In the genomic region with DNA sequence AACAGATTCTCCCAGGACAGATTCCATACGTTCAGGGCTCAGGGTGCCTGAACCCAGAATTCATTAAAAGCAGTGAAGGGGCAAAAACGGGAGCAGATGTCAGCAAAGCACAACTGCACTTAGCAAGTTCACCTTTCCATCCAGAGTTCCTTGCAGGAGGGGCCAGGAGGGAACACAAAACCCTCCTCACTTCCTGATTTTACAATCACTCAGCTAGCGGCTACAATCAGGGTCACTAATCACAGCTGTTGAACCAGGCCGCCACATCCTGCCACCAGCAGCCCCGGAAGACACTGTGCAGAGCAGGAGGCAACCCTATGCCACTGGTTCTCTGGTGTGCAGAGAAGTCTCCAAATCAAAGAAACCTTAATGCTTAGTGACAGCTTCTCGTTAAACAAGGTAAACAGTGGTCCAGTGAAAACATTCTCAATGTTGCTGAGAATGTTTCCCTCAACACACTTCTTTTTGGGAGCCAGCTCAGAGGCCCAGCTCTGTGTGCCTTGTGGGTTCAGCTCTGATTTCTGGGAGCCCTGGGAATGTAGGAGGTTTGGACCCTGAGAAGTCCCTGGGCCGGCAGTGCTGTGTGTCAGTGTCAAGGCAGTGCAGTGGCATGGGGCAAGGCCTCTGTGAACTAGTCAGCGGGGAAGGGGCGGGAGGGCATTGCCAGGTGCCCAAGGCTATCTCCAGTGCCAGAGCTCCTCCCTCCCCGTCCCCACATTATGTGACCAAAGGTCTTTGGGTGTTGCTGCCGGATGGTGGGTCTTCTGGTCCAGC, we compare ENCODE assay signal across 8 cellular contexts. TPM values are rescaled to one million over a fixed set of nuclear protein-coding genes. Genes with fewer than 3 reads are reported as not detected.
DNase-seq lines count a peak whose midpoint lies in the region; ATAC-seq and TF ChIP-seq lines count a peak whose summit lies in the region.

No MANE protein-coding gene starts in this region.

- POLR2A ChIA-PET in activated CD4-positive, alpha-beta T cell treated with anti-CD3 and anti-CD28 coated beads, Interleukin-2, amount 10 ng/mL, durations not matched to agents 7 days and 5 days (lab: Charles Lee): interaction anchor here (0.6 to 2.3 kb wide), 17 partner anchors 15 to 442 kb away, joined by 3 to 24 read pairs (median 5); a partner anchor contains a TSS

- peak overlapping the region; percentile 81 for H3K4me3 Mint-ChIP-seq in activated CD4-positive, alpha-beta T cell treated with anti-CD3 and anti-CD28 coated beads, Interleukin-2, amount 10 ng/mL, durations not matched to agents 7 days and 5 days
- H3K4me3 Mint-ChIP-seq in endothelial cell (ENCODE audit: unreplicated experiment) (peak overlapping the region; percentile 68), nephron progenitor cell (peak overlapping the region; percentile 62)

- DNase-seq in NAMALWA (ENCODE audit: low spot score): peak; percentile 71
- peak; percentile 85 for DNase-seq in activated CD4-positive, alpha-beta T cell treated with anti-CD3 and anti-CD28 coated beads, Interleukin-2, amount 10 ng/mL, durations not matched to agents 7 days and 5 days
- peak; percentile 31 for DNase-seq in endothelial cell (ENCODE audit: low spot score)
- DNase-seq in nephron progenitor cell: peak; percentile 36
- DNase-seq in AG08395 (ENCODE audit: low spot score): no peak

- ATAC-seq in GM18858 (IDR thresholded peaks at IDR 0.05; ENCODE audit: unreplicated experiment) (peak; percentile 30), HG02588 (IDR thresholded peaks at IDR 0.05; ENCODE audit: unreplicated experiment) (peak; percentile 47), HG02840 (IDR thresholded peaks at IDR 0.05; ENCODE audit: low FRiP score, unreplicated experiment) (no peak)

- CTCF ChIA-PET in activated CD4-positive, alpha-beta T cell treated with anti-CD3 and anti-CD28 coated beads, Interleukin-2, amount 10 ng/mL, durations not matched to agents 7 days and 5 days (lab: Charles Lee): interaction anchor here (0.7 to 4.8 kb wide), 16 partner anchors 8 to 210 kb away, joined by 3 to 51 read pairs (median 6); a partner anchor contains a TSS

- no peaks in the 10 kb centered on the region for H3K9me3 Mint-ChIP-seq in activated CD4-positive, alpha-beta T cell treated with anti-CD3 and anti-CD28 coated beads, Interleukin-2, amount 10 ng/mL, durations not matched to agents 7 days and 5 days
- H3K9me3 Mint-ChIP-seq in endothelial cell (ENCODE audit: unreplicated experiment): no peaks in the 10 kb centered on the region
- H3K9me3 Mint-ChIP-seq in nephron progenitor cell: no peaks in the 10 kb centered on the region

- peak overlapping the region; percentile 98 for H3K27ac Mint-ChIP-seq in activated CD4-positive, alpha-beta T cell treated with anti-CD3 and anti-CD28 coated beads, Interleukin-2, amount 10 ng/mL, durations not matched to agents 7 days and 5 days
- H3K27ac Mint-ChIP-seq in endothelial cell (ENCODE audit: unreplicated experiment) (peak overlapping the region; percentile 96), nephron progenitor cell (peak overlapping the region; percentile 99)

- no peaks in the 10 kb centered on the region for H3K27me3 Mint-ChIP-seq in activated CD4-positive, alpha-beta T cell treated with anti-CD3 and anti-CD28 coated beads, Interleukin-2, amount 10 ng/mL, durations not matched to agents 7 days and 5 days
- H3K27me3 Mint-ChIP-seq in endothelial cell (ENCODE audit: unreplicated experiment): peaks cover 9% of the 10 kb centered on the region
- peaks cover 4% of the 10 kb centered on the region for H3K27me3 Mint-ChIP-seq in nephron progenitor cell (ENCODE audit: low read depth, poor library complexity)

- peaks cover 90% of the 10 kb centered on the region for H3K4me1 Mint-ChIP-seq in activated CD4-positive, alpha-beta T cell treated with anti-CD3 and anti-CD28 coated beads, Interleukin-2, amount 10 ng/mL, durations not matched to agents 7 days and 5 days
- H3K4me1 Mint-ChIP-seq in endothelial cell (ENCODE audit: unreplicated experiment): peaks cover 44% of the 10 kb centered on the region
- peaks cover 58% of the 10 kb centered on the region for H3K4me1 Mint-ChIP-seq in nephron progenitor cell

- TF ChIP-seq CTCF in endothelial cell (IDR thresholded peaks at IDR 0.05; ENCODE audit: unreplicated experiment) (no peak), nephron progenitor cell (IDR thresholded peaks at IDR 0.05) (no peak)

- peaks cover 27% of the 10 kb centered on the region for H3K36me3 Mint-ChIP-seq in activated CD4-positive, alpha-beta T cell treated with anti-CD3 and anti-CD28 coated beads, Interleukin-2, amount 10 ng/mL, durations not matched to agents 7 days and 5 days (ENCODE audit: low read depth)
- peaks cover 6% of the 10 kb centered on the region for H3K36me3 Mint-ChIP-seq in endothelial cell (ENCODE audit: low read depth, unreplicated experiment)
- H3K36me3 Mint-ChIP-seq in nephron progenitor cell (ENCODE audit: low read depth): no peaks in the 10 kb centered on the region

RNA-seq across cellular contexts. Expression of a gene that starts 54.5 kb away (rescaled TPM):
- total RNA-seq in activated CD4-positive, alpha-beta T cell treated with anti-CD3 and anti-CD28 coated beads, Interleukin-2, amount 10 ng/mL, durations not matched to agents 7 days and 5 days: 10 to 100 TPM in 1 of 2 experiments, 1 to 10 TPM in 1; 9.8 to 11.3 TPM
- 8.1 TPM for total RNA-seq in endothelial cell (ENCODE audit: unreplicated experiment)
